8 cellular contexts compared by ENCODE assay signal in the genomic region with DNA sequence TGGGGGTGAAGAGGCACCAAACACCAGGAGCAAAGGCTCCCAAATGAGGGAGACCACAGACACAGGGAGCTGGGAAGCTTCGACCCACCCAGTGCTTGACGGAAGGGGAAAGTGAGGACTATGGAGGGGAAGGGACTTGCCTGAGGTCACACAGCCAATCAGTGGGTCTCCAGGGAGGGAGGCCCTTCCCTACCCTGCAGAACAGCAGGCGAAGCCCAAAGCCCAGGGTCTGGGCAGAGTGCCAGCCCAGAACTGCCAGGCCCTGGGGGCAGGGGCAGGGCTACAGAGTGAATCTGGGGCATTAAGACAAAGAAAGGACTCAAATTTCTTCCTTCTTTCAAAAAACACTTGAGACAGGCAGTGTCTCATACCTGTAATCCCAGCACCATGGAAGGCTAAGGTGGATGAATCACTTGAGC. TPM values are rescaled to one million over a fixed set of nuclear protein-coding genes. Genes with fewer than 3 reads are reported as not detected.
DNase-seq lines count a peak whose midpoint lies in the region; ATAC-seq and TF ChIP-seq lines count a peak whose summit lies in the region.

No MANE protein-coding gene starts in this region.

- no peaks in the 10 kb centered on the region for H3K9me3 Mint-ChIP-seq in CD4-positive, alpha-beta T cell
- no peaks in the 10 kb centered on the region for H3K9me3 Mint-ChIP-seq in activated naive CD4-positive, alpha-beta T cell treated with anti-CD3 and anti-CD28 coated beads, Interleukin-2, amount 50 U/mL, for 72 hours

- peak overlapping the region; percentile 86 for H2BK120ac ChIP-seq in mesenchymal stem cell (ENCODE audit: low read depth, low read length)

- POLR2A ChIA-PET in CD4-positive, alpha-beta T cell (lab: Charles Lee), result interaction anchor here (3.5 to 5.2 kb wide), 3 partner anchors 9 to 43 kb away, joined by 61 to 135 read pairs (median 62); a partner anchor contains a TSS

- no peak overlapping the region for H3K4me2 ChIP-seq in mesenchymal stem cell (ENCODE audit: low read length, poor library complexity, severe bottlenecking)

- H4K91ac ChIP-seq in mesenchymal stem cell (ENCODE audit: low read length), result peak overlapping the region; percentile 100

- DNase-seq in CD4-positive, alpha-beta T cell, result no peak
- DNase-seq in NCI-H1105 treated with DMSO at 0.1 percent for 48 hours (lab: John Stamatoyannopoulos, UW) (peak; percentile 84), mesenchymal stem cell (no peak)
- DNase-seq in activated naive CD4-positive, alpha-beta T cell treated with anti-CD3 and anti-CD28 coated beads, Interleukin-2, amount 50 U/mL, for 72 hours (ENCODE audit: low spot score in 2 of 2), result no peak
- DNase-seq in stimulated activated naive CD4-positive, alpha-beta T cell (lab: John Stamatoyannopoulos, UW), result no peak
- DNase-seq in activated CD4-positive, alpha-beta T cell treated with anti-CD3 and anti-CD28 coated beads, Interleukin-2, amount 50 U/mL, for 48 hours, result no peak

- no peak overlapping the region for H3K23ac ChIP-seq in mesenchymal stem cell (ENCODE audit: low read length in 2 of 2)

- no peaks in the 10 kb centered on the region for H3K27me3 ChIP-seq in CD4-positive, alpha-beta T cell (ENCODE audit: control insufficient read depth, insufficient read depth, low read length)
- no peaks in the 10 kb centered on the region for H3K27me3 ChIP-seq in mesenchymal stem cell (ENCODE audit: control insufficient read depth in 1 of 2, insufficient read depth in 1 of 2, low read length in 2 of 2)

- peaks cover 7 to 8% of the 10 kb centered on the region in 2 experiments for H3K36me3 ChIP-seq in mesenchymal stem cell (ENCODE audit: control insufficient read depth in 1 of 2, insufficient read depth in 2 of 2, low read depth in 1 of 2, low read length in 2 of 2)

- H3K27ac Mint-ChIP-seq in CD4-positive, alpha-beta T cell, result peak overlapping the region; percentile 98
- H3K27ac Mint-ChIP-seq in activated naive CD4-positive, alpha-beta T cell treated with anti-CD3 and anti-CD28 coated beads, Interleukin-2, amount 50 U/mL, for 72 hours, result peak overlapping the region; percentile 91 to 99

- 80% methylated on average over 3 of the region's 3 CpGs for WGBS in mesenchymal stem cell

- peak overlapping the region; percentile 92 for H3K4me3 Mint-ChIP-seq in CD4-positive, alpha-beta T cell

- peak overlapping the region; percentile 97 to 99 for H3K18ac ChIP-seq in mesenchymal stem cell (ENCODE audit: low read depth in 1 of 2, low read length in 2 of 2)

- H3K4me3 ChIP-seq in mesenchymal stem cell (ENCODE audit: insufficient read depth in 1 of 2, low read depth in 1 of 2, low read length in 2 of 2), result no peak overlapping the region

- H3K9ac ChIP-seq in mesenchymal stem cell (ENCODE audit: low read length), result peak overlapping the region; percentile 83

- H4K8ac ChIP-seq in mesenchymal stem cell (ENCODE audit: low read length), result peak overlapping the region; percentile 98

- H2BK12ac ChIP-seq in mesenchymal stem cell (ENCODE audit: low read length in 2 of 2), result peak overlapping the region; percentile 98 to 99

- intact Hi-C loops in CD4-positive, alpha-beta T cell (cut with DNase I, micrococcal nuclease), result loop anchor here in 1 of 2 experiments (1.0 kb wide), 1 partner anchor 80 kb away; no protein-coding TSS in a partner anchor

- H3K27me3 Mint-ChIP-seq in CD4-positive, alpha-beta T cell, result no peaks in the 10 kb centered on the region

- no peaks in the 10 kb centered on the region for H3K9me3 ChIP-seq in CD4-positive, alpha-beta T cell (ENCODE audit: control insufficient read depth, low read length)
- no peaks in the 10 kb centered on the region for H3K9me3 ChIP-seq in mesenchymal stem cell (ENCODE audit: control insufficient read depth, low read length)

- peaks cover 36% of the 10 kb centered on the region for H3K79me1 ChIP-seq in mesenchymal stem cell (replicated peaks; ENCODE audit: low read length, poor library complexity, severe bottlenecking)

- H2BK5ac ChIP-seq in mesenchymal stem cell (ENCODE audit: low read depth, low read length, poor library complexity, severe bottlenecking), result no peak overlapping the region

- H2BK15ac ChIP-seq in mesenchymal stem cell (ENCODE audit: low read depth, poor library complexity, severe bottlenecking), result peak overlapping the region; percentile 55

- H3K36me3 Mint-ChIP-seq in CD4-positive, alpha-beta T cell (ENCODE audit: low read depth), result peaks cover under 1% of the 10 kb centered on the region
- H3K36me3 Mint-ChIP-seq in activated naive CD4-positive, alpha-beta T cell treated with anti-CD3 and anti-CD28 coated beads, Interleukin-2, amount 50 U/mL, for 72 hours, result peaks cover 1 to 2% of the 10 kb centered on the region in 2 donors

- TF ChIP-seq CTCF in CD4-positive, alpha-beta T cell (IDR thresholded peaks at IDR 0.05), result no peak

- H2AK5ac ChIP-seq in mesenchymal stem cell (ENCODE audit: low read length, severe bottlenecking), result peak overlapping the region; percentile 7

- ATAC-seq in CD4-positive, alpha-beta T cell (ENCODE audit: poor library complexity), result no peak
- no peak for ATAC-seq in activated naive CD4-positive, alpha-beta T cell treated with anti-CD3 and anti-CD28 coated beads, Interleukin-2, amount 50 U/mL, for 72 hours
- ATAC-seq in HG03439 (IDR thresholded peaks at IDR 0.05; ENCODE audit: unreplicated experiment), result no peak
- no peak for ATAC-seq in HG03432 (IDR thresholded peaks at IDR 0.05; ENCODE audit: unreplicated experiment)

- H3K4me1 ChIP-seq in mesenchymal stem cell (ENCODE audit: control insufficient read depth, insufficient read depth, low read depth, low read length), result peaks cover 56% of the 10 kb centered on the region

- peak overlapping the region in 1 of 2 experiments; percentile 93 for H3K14ac ChIP-seq in mesenchymal stem cell (ENCODE audit: low read length in 2 of 2)

- H2AFZ ChIP-seq in mesenchymal stem cell (ENCODE audit: low read depth, low read length), result no peak overlapping the region

- H3K4me1 Mint-ChIP-seq in CD4-positive, alpha-beta T cell (ENCODE audit: low read depth), result peaks cover 89% of the 10 kb centered on the region

- CTCF ChIA-PET in CD4-positive, alpha-beta T cell (lab: Charles Lee), result interaction anchor here (2.5 to 3.7 kb wide), 4 partner anchors 11 to 80 kb away, joined by 10 to 33 read pairs (median 13); no protein-coding TSS in a partner anchor

- H3K4ac ChIP-seq in mesenchymal stem cell (ENCODE audit: low read depth in 1 of 2, low read length in 2 of 2), result peak overlapping the region; percentile 11 to 27

- peak overlapping the region; percentile 81 for H3K27ac ChIP-seq in CD4-positive, alpha-beta T cell (ENCODE audit: low read depth, low read length)
- H3K27ac ChIP-seq in mesenchymal stem cell (ENCODE audit: low read length, poor library complexity, severe bottlenecking), result no peak overlapping the region

RNA-seq across cellular contexts. Expression of a gene that starts 45.5 kb away (rescaled TPM):
- total RNA-seq in CD4-positive, alpha-beta T cell, result 10 to 100 TPM; 62.0 to 63.6 TPM
- 100 to 1,000 TPM; 111 to 118 TPM for total RNA-seq in activated naive CD4-positive, alpha-beta T cell treated with anti-CD3 and anti-CD28 coated beads, Interleukin-2, amount 50 U/mL, for 72 hours
- 229 TPM for polyA plus RNA-seq in mesenchymal stem cell (2013, experiment 1 of 2)
- 222 TPM for polyA plus RNA-seq in mesenchymal stem cell (2013, experiment 2 of 2)
